9 cellular contexts compared by ENCODE assay signal in genomic region chr12:7994731-7995205, GRCh38. TPM values are rescaled to one million over a fixed set of nuclear protein-coding genes. Genes with fewer than 3 reads are reported as not detected.
A peak's percentile ranks its signal among the peaks of the same experiment; 100 is the strongest.
DNase-seq lines count a peak whose midpoint lies in the region; ATAC-seq and TF ChIP-seq lines count a peak whose summit lies in the region.
"Had no signal": no experiment of that assay in that cellular context is flagged by ENCODE, and none has a peak within 500 bp of the region (broad histone marks: within the 10 kb centered on the region; RNA-seq: fewer than 3 reads in every experiment).

No MANE protein-coding gene starts in this region.

- POLR2A ChIA-PET in AG04449 (lab: Yijun Ruan, JAX), result interaction anchor here (0.7 to 3.3 kb wide), 4 partner anchors 34 to 135 kb away, joined by 3 to 71 read pairs (median 4); partner anchors contain the start of gene SLC2A3

- ATAC-seq in GM21619 (IDR thresholded peaks at IDR 0.05; ENCODE audit: unreplicated experiment) (peak; percentile 19), HG03159 (IDR thresholded peaks at IDR 0.05; ENCODE audit: unreplicated experiment) (no peak)
- no peak for ATAC-seq in activated T-helper 17 cell treated with anti-CD3 and anti-CD28 coated beads, Interleukin-2, amount 50 U/mL, for 72 hours (replicated peaks)
- no peak for ATAC-seq in stimulated activated effector memory CD8-positive, alpha-beta T cell treated with anti-CD3 and anti-CD28 coated beads, Interleukin-12 subunit alpha, Interleukin-12 subunit beta, amount 100 ng/mL, for 72 hours

- H3K9me3 Mint-ChIP-seq in endothelial cell (ENCODE audit: unreplicated experiment), result peaks cover 11% of the 10 kb centered on the region
- H3K9me3 Mint-ChIP-seq in activated T-helper 17 cell treated with anti-CD3 and anti-CD28 coated beads, Interleukin-2, amount 50 U/mL, for 72 hours, result no peaks in the 10 kb centered on the region
- H3K9me3 Mint-ChIP-seq in stimulated activated effector memory CD8-positive, alpha-beta T cell treated with anti-CD3 and anti-CD28 coated beads, Interleukin-12 subunit alpha, Interleukin-12 subunit beta, amount 100 ng/mL, for 72 hours, result no peaks in the 10 kb centered on the region

- no peak overlapping the region for H3K4me3 Mint-ChIP-seq in endothelial cell (ENCODE audit: unreplicated experiment)
- no peak overlapping the region for H3K4me3 Mint-ChIP-seq in activated T-helper 17 cell treated with anti-CD3 and anti-CD28 coated beads, Interleukin-2, amount 50 U/mL, for 72 hours
- no peak overlapping the region for H3K4me3 Mint-ChIP-seq in stimulated activated effector memory CD8-positive, alpha-beta T cell treated with anti-CD3 and anti-CD28 coated beads, Interleukin-12 subunit alpha, Interleukin-12 subunit beta, amount 100 ng/mL, for 72 hours
- H3K4me3 Mint-ChIP-seq: activated CD8-positive, alpha-beta T cell treated with anti-CD3 and anti-CD28 coated beads for 36 hours had no signal

- H3K27ac Mint-ChIP-seq in endothelial cell (ENCODE audit: unreplicated experiment), result no peak overlapping the region
- no peak overlapping the region for H3K27ac Mint-ChIP-seq in activated T-helper 17 cell treated with anti-CD3 and anti-CD28 coated beads, Interleukin-2, amount 50 U/mL, for 72 hours
- H3K27ac Mint-ChIP-seq in stimulated activated effector memory CD8-positive, alpha-beta T cell treated with anti-CD3 and anti-CD28 coated beads, Interleukin-12 subunit alpha, Interleukin-12 subunit beta, amount 100 ng/mL, for 72 hours, result no peak overlapping the region
- H3K27ac Mint-ChIP-seq: activated CD8-positive, alpha-beta T cell treated with anti-CD3 and anti-CD28 coated beads for 36 hours had no signal

- H3K4me3 ChIP-seq in AG04449 (ENCODE audit: low read depth, low read length), result no peak overlapping the region

- DNase-seq in AG04449 (ENCODE audit: low read depth, low spot score) (peak; percentile 89), SW480 (ENCODE audit: low spot score) (peak; percentile 41), iPS-NIHi7 (ENCODE audit: extremely low spot score) (peak; percentile 25), endothelial cell (ENCODE audit: low spot score) (no peak)
- DNase-seq in stimulated activated effector memory CD8-positive, alpha-beta T cell treated with anti-CD3 and anti-CD28 coated beads, Interleukin-12 subunit alpha, Interleukin-12 subunit beta, amount 100 ng/mL, for 72 hours (ENCODE audit: low spot score in 2 of 2), result no peak

- peaks cover 2% of the 10 kb centered on the region for H3K27me3 Mint-ChIP-seq in endothelial cell (ENCODE audit: unreplicated experiment)
- no peaks in the 10 kb centered on the region for H3K27me3 Mint-ChIP-seq in activated T-helper 17 cell treated with anti-CD3 and anti-CD28 coated beads, Interleukin-2, amount 50 U/mL, for 72 hours
- H3K27me3 Mint-ChIP-seq: activated CD8-positive, alpha-beta T cell treated with anti-CD3 and anti-CD28 coated beads for 36 hours had no signal

- TF ChIP-seq CTCF in AG04449 (IDR thresholded peaks at IDR 0.05; ENCODE audit: insufficient read depth, low read length, missing control alignments) (no peak), endothelial cell (IDR thresholded peaks at IDR 0.05; ENCODE audit: unreplicated experiment) (no peak)

- CTCF ChIA-PET in AG04449 (lab: Yijun Ruan, JAX), result interaction anchor here (0.6 to 5.5 kb wide), 18 partner anchors 10 to 163 kb away, joined by 3 to 75 read pairs (median 6); partner anchors contain the start of gene SLC2A3

- H3K4me1 Mint-ChIP-seq in endothelial cell (ENCODE audit: unreplicated experiment), result peaks cover 22% of the 10 kb centered on the region
- H3K4me1 Mint-ChIP-seq in activated T-helper 17 cell treated with anti-CD3 and anti-CD28 coated beads, Interleukin-2, amount 50 U/mL, for 72 hours, result peaks cover 20% of the 10 kb centered on the region
- peaks cover 19% of the 10 kb centered on the region for H3K4me1 Mint-ChIP-seq in stimulated activated effector memory CD8-positive, alpha-beta T cell treated with anti-CD3 and anti-CD28 coated beads, Interleukin-12 subunit alpha, Interleukin-12 subunit beta, amount 100 ng/mL, for 72 hours

- H3K36me3 Mint-ChIP-seq in endothelial cell (ENCODE audit: low read depth, unreplicated experiment), result peaks cover 17% of the 10 kb centered on the region
- peaks cover 7% of the 10 kb centered on the region for H3K36me3 Mint-ChIP-seq in activated T-helper 17 cell treated with anti-CD3 and anti-CD28 coated beads, Interleukin-2, amount 50 U/mL, for 72 hours (ENCODE audit: low read depth)
- H3K36me3 Mint-ChIP-seq in stimulated activated effector memory CD8-positive, alpha-beta T cell treated with anti-CD3 and anti-CD28 coated beads, Interleukin-12 subunit alpha, Interleukin-12 subunit beta, amount 100 ng/mL, for 72 hours, result peaks cover 8% of the 10 kb centered on the region

RNA-seq across cellular contexts. Expression of gene FOXJ2, which starts 37.7 kb away (rescaled TPM):
- 42.7 TPM for total RNA-seq in endothelial cell (ENCODE audit: unreplicated experiment)
- total RNA-seq in activated T-helper 17 cell treated with anti-CD3 and anti-CD28 coated beads, Interleukin-2, amount 50 U/mL, for 72 hours, result 10 to 100 TPM; 14.3 to 15.1 TPM

RNA-seq across cellular contexts. Expression of gene SLC2A3, which starts 58.8 kb away (rescaled TPM):
- 562 TPM for total RNA-seq in endothelial cell (ENCODE audit: unreplicated experiment)
- 1,000 to 10,000 TPM in 1 of 2 donors, 100 to 1,000 TPM in 1; 296 to 1,246 TPM for total RNA-seq in activated T-helper 17 cell treated with anti-CD3 and anti-CD28 coated beads, Interleukin-2, amount 50 U/mL, for 72 hours

Comparison
In these comparisons a context has a peak if more than half of its experiments do, and no peak if none do; other contexts are left out.
1. DNase-seq: peak in AG04449 (single experiment), SW480 (single experiment) and iPS-NIHi7 (single experiment); none in endothelial cell (single experiment) and stimulated activated effector memory CD8-positive, alpha-beta T cell treated with anti-CD3 and anti-CD28 coated beads, Interleukin-12 subunit alpha, Interleukin-12 subunit beta, amount 100 ng/mL, for 72 hours (0 of 2).